ENCODE assay signal across 28 cellular contexts in genomic region chr2:88245109-88245508, GRCh38.
"Had no signal": no experiment of that assay in that cellular context is flagged by ENCODE, and none has a peak within 500 bp of the region (broad histone marks: within the 10 kb centered on the region; RNA-seq: fewer than 3 reads in every experiment).

No MANE protein-coding gene starts in this region.

- DNase-seq: colonic mucosa; cortex of kidney; dermis blood vessel endothelial cell; dorsolateral prefrontal cortex; effector CD4-positive, alpha-beta T cell; effector CD8-positive, alpha-beta T cell; effector memory CD4-positive, alpha-beta T cell; effector memory CD8-positive, alpha-beta T cell; endodermal cell; erythroblast; esophagus squamous epithelium; foreskin fibroblast; foreskin keratinocyte; foreskin melanocyte; gastrocnemius medialis; glutamatergic neuron; head of caudate nucleus; heart left ventricle; heart right ventricle had no signal

- ATAC-seq: effector memory CD8-positive, alpha-beta T cell; esophagus mucosa; foreskin keratinocyte; gastrocnemius medialis; gastroesophageal sphincter; heart left ventricle; heart right ventricle had no signal

- H3K27ac ChIP-seq: colonic mucosa, coronary artery, dorsolateral prefrontal cortex, epithelial cell of prostate, esophagus muscularis mucosa, esophagus squamous epithelium, foreskin keratinocyte, gastrocnemius medialis, gastroesophageal sphincter, heart left ventricle, heart right ventricle had no signal

- H3K4me3 ChIP-seq: colonic mucosa, coronary artery, dorsolateral prefrontal cortex, esophagus muscularis mucosa, esophagus squamous epithelium, gastrocnemius medialis, gastroesophageal sphincter, heart left ventricle, heart right ventricle had no signal

- FAIRE-seq: colon, endometrium, endothelial cell of umbilical vein, frontal cortex had no signal

- H3K4me1 ChIP-seq: colonic mucosa, esophagus muscularis mucosa, esophagus squamous epithelium, foreskin keratinocyte, gastrocnemius medialis, gastroesophageal sphincter, heart left ventricle, heart right ventricle had no signal

- H3K9me3 ChIP-seq: colonic mucosa, esophagus squamous epithelium, gastrocnemius medialis, gastroesophageal sphincter, heart left ventricle had no signal

- H3K36me3 ChIP-seq: colonic mucosa, esophagus muscularis mucosa, esophagus squamous epithelium, gastrocnemius medialis, gastroesophageal sphincter, heart left ventricle, heart right ventricle had no signal
